9 cellular contexts compared by ENCODE assay signal in the genomic region with DNA sequence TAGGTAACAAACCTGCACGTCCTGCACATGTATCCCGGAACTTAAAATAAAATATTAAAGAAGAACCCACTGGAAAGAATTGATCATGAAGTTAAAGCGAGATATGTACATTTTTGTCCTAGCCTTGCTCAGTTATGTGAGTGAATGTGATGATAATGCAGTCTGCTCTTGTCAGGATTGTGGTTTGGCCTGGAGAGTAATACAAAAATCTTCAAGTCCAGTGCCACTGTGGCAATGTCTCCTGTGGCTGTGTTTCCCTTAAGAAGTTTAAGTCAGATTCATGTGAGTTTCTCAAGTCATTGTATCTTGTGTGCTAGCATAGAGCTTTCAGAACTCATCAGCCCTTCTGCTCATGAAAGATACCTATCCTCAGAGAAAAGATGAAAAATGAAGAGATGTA. TPM values are rescaled to one million over a fixed set of nuclear protein-coding genes. Genes with fewer than 3 reads are reported as not detected.
"Had no signal": no experiment of that assay in that cellular context is flagged by ENCODE, and none has a peak within 500 bp of the region (broad histone marks: within the 10 kb centered on the region; RNA-seq: fewer than 3 reads in every experiment).

No MANE protein-coding gene starts in this region.

- H3K27ac Mint-ChIP-seq: HFFc6, IgD-negative memory B cell had no signal

- H3K9me3 ChIP-seq: HAP-1 had no signal

- H3K9me3 Mint-ChIP-seq: HFFc6 had no signal

- H3K27me3 Mint-ChIP-seq: IgD-negative memory B cell had no signal

- H3K36me3 ChIP-seq: HAP-1 had no signal

- H3K36me3 Mint-ChIP-seq: IgD-negative memory B cell had no signal

- H3K4me3 ChIP-seq: HAP-1 had no signal

- H3K4me1 Mint-ChIP-seq: IgD-negative memory B cell had no signal

- H3K4me1 ChIP-seq: HAP-1 had no signal

- H3K4me3 Mint-ChIP-seq: HFFc6, IgD-negative memory B cell had no signal

- ATAC-seq: HCT116, HepG2 had no signal

- DNase-seq: GOT3, H7, HFFc6, KBM-7 had no signal

- H3K27ac ChIP-seq: HL-60 had no signal

RNA-seq across cellular contexts. Expression of gene ITGBL1, which starts 18.0 kb away (rescaled TPM):
- polyA plus RNA-seq: HepG2, IgD-negative memory B cell had no signal

RNA-seq across cellular contexts. Expression of gene NALCN, which starts 18.2 kb away (rescaled TPM):
- total RNA-seq: HepG2 had no signal
- polyA plus RNA-seq: HepG2, IgD-negative memory B cell had no signal
